31 cellular contexts compared by ENCODE assay signal in the genomic region with DNA sequence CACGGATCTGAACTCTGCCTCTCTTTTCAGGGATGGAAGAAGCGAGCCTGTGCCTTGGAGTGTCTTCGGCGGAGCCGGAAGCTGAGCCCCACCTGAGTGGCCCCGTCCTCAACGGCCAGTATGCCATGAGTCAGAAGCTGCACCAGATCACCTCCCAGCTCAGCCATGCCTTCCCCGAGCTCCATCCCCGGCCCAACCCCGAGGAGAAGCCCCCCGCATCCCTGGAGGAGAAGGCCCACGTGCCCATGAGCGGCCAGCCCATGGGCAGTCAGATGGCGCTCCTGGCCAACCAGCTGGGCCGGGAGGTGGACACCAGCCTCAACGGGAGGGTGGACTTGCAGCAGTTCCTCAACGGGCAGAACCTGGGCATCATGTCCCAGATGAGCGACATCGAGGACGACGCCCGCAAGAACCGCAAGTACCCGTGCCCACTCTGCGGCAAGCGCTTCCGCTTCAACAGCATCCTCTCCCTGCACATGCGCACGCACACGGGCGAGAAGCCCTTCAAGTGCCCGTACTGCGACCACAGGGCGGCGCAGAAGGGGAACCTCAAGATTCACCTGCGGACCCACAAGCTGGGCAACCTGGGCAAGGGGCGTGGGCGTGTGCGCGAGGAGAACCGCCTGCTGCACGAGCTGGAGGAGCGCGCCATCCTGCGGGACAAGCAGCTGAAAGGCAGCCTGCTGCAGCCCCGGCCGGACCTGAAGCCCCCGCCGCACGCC.
"Had no signal": no experiment of that assay in that cellular context is flagged by ENCODE, and none has a peak within 500 bp of the region (broad histone marks: within the 10 kb centered on the region; RNA-seq: fewer than 3 reads in every experiment).

No MANE protein-coding gene starts in this region.

- H3K36me3 ChIP-seq: brain microvascular endothelial cell had no signal

- H3K27ac ChIP-seq: brain microvascular endothelial cell, coronary artery had no signal

- H3K4me1 Mint-ChIP-seq: activated CD4-positive, alpha-beta memory T cell treated with anti-CD3 and anti-CD28 coated beads, Interleukin-2, amount 10 ng/mL, durations not matched to agents 7 days and 5 days; activated CD4-positive, alpha-beta T cell treated with anti-CD3 and anti-CD28 coated beads, Interleukin-2, amount 10 ng/mL, durations not matched to agents 7 days and 5 days; activated T-helper 17 cell treated with anti-CD3 and anti-CD28 coated beads, Interleukin-2, amount 50 U/mL, for 72 hours; central memory CD8-positive, alpha-beta T cell had no signal

- H3K27me3 Mint-ChIP-seq: activated T-cell treated with anti-CD3 and anti-CD28 coated beads, Interleukin-2, amount 50 U/mL, for 24 hours; dendritic cell treated with granulocyte-macrophage colony-stimulating factor and Interleukin-4, amounts not matched to agents 40 ng/mL and 50 ng/mL, for 4 days had no signal

- ATAC-seq: activated T-helper 17 cell treated with anti-CD3 and anti-CD28 coated beads, Interleukin-2, amount 50 U/mL, for 72 hours; esophagus mucosa; WTC11 had no signal

- FAIRE-seq: astrocyte, bronchial epithelial cell, frontal cortex had no signal

- H3K27me3 ChIP-seq: brain microvascular endothelial cell had no signal

- H3K36me3 Mint-ChIP-seq: activated naive CD8-positive, alpha-beta T cell; WTC11 had no signal

- H3K4me3 Mint-ChIP-seq: activated CD4-positive, alpha-beta memory T cell treated with anti-CD3 and anti-CD28 coated beads, Interleukin-2, amount 10 ng/mL, durations not matched to agents 7 days and 5 days; activated CD4-positive, alpha-beta T cell treated with anti-CD3 and anti-CD28 coated beads, Interleukin-2, amount 10 ng/mL, durations not matched to agents 7 days and 5 days; activated naive CD8-positive, alpha-beta T cell; activated T-cell treated with anti-CD3 and anti-CD28 coated beads, Interleukin-2, amount 50 U/mL, for 24 hours; activated T-helper 17 cell treated with anti-CD3 and anti-CD28 coated beads, Interleukin-2, amount 50 U/mL, for 72 hours; central memory CD8-positive, alpha-beta T cell; dendritic cell treated with granulocyte-macrophage colony-stimulating factor and Interleukin-4, amounts not matched to agents 40 ng/mL and 50 ng/mL, for 4 days; endodermal cell; WTC11 had no signal

- DNase-seq: activated CD4-positive, alpha-beta memory T cell treated with anti-CD3 and anti-CD28 coated beads, Interleukin-2, amount 10 ng/mL, durations not matched to agents 7 days and 5 days; activated CD4-positive, alpha-beta T cell treated with anti-CD3 and anti-CD28 coated beads for 1 hour; activated CD4-positive, alpha-beta T cell treated with anti-CD3 and anti-CD28 coated beads for 4 hours; activated CD4-positive, alpha-beta T cell treated with anti-CD3 and anti-CD28 coated beads, Interleukin-2, amount 10 ng/mL, durations not matched to agents 7 days and 5 days; activated CD4-positive, alpha-beta T cell treated with anti-CD3 and anti-CD28 coated beads, Interleukin-2, amount 50 U/mL, for 4 hours; activated CD8-positive, alpha-beta memory T cell treated with anti-CD3 and anti-CD28 coated beads, Interleukin-2, amount 50 U/mL, for 48 hours; activated effector memory CD4-positive, alpha-beta T cell treated with Interleukin-2 at 50 U/mL for 16 hours; activated gamma-delta T cell treated with Interleukin-2 at 50 U/mL for 16 hours; activated naive CD4-positive, alpha-beta T cell treated with anti-CD3 and anti-CD28 coated beads, Interleukin-2, amount 50 U/mL, for 16 hours; activated naive CD4-positive, alpha-beta T cell treated with Interleukin-2 at 50 U/mL for 16 hours; activated T-cell treated with anti-CD3 and anti-CD28 coated beads for 4 hours; activated T-cell treated with anti-CD3 and anti-CD28 coated beads, Interleukin-2, amount 50 U/mL, for 24 hours; amniotic stem cell; anterior cingulate cortex; brain microvascular endothelial cell; dorsolateral prefrontal cortex; effector memory CD4-positive, alpha-beta T cell; endodermal cell; foreskin fibroblast; glutamatergic neuron; T-helper 2 cell had no signal

- H3K9me3 Mint-ChIP-seq: activated CD4-positive, alpha-beta memory T cell treated with anti-CD3 and anti-CD28 coated beads, Interleukin-2, amount 10 ng/mL, durations not matched to agents 7 days and 5 days; activated T-cell treated with anti-CD3 and anti-CD28 coated beads, Interleukin-2, amount 50 U/mL, for 24 hours; central memory CD8-positive, alpha-beta T cell; dendritic cell treated with granulocyte-macrophage colony-stimulating factor and Interleukin-4, amounts not matched to agents 40 ng/mL and 50 ng/mL, for 4 days; endodermal cell; WTC11 had no signal

- H3K4me3 ChIP-seq: coronary artery, dorsolateral prefrontal cortex had no signal
